12 cellular contexts compared by ENCODE assay signal in genomic region chr4:89069481-89069880, GRCh38. TPM values are rescaled to one million over a fixed set of nuclear protein-coding genes. Genes with fewer than 3 reads are reported as not detected.
DNase-seq lines count a peak whose midpoint lies in the region; ATAC-seq and TF ChIP-seq lines count a peak whose summit lies in the region.
"Had no signal": no experiment of that assay in that cellular context is flagged by ENCODE, and none has a peak within 500 bp of the region (broad histone marks: within the 10 kb centered on the region; RNA-seq: fewer than 3 reads in every experiment).

No MANE protein-coding gene starts in this region.

- peaks cover 0 to 6% (median 0%) of the 10 kb centered on the region in 45 donors for H3K27me3 ChIP-seq in dorsolateral prefrontal cortex
- H3K27me3 ChIP-seq: cardiac muscle cell, esophagus squamous epithelium had no signal

- no peak overlapping the region for H3K4me3 ChIP-seq in dorsolateral prefrontal cortex
- H3K4me3 ChIP-seq: cardiac muscle cell, esophagus squamous epithelium had no signal

- TF ChIP-seq CTCF in dorsolateral prefrontal cortex (IDR thresholded peaks at IDR 0.05 in 54 of 56, conservative IDR thresholded peaks at IDR 0.05 in 2 of 56; ENCODE audit: low read depth in 1 of 56, partially characterized antibody in 56 of 56): no peak

- ATAC-seq in GM18499 (IDR thresholded peaks at IDR 0.05; ENCODE audit: insufficient read depth, unreplicated experiment) (peak; percentile 87), GM19438 (IDR thresholded peaks at IDR 0.05; ENCODE audit: low read depth, unreplicated experiment) (peak; percentile 85), HG02870 (IDR thresholded peaks at IDR 0.05; ENCODE audit: unreplicated experiment) (peak; percentile 75), HG03571 (IDR thresholded peaks at IDR 0.05; ENCODE audit: unreplicated experiment) (peak; percentile 89)
- ATAC-seq: naive thymus-derived CD8-positive, alpha-beta T cell had no signal

- DNase-seq in kidney tubule cell (ENCODE audit: low spot score): no peak
- DNase-seq in 8988T: no peak
- DNase-seq in NCI-H2107 treated with DMSO at 0.1 percent for 48 hours (lab: John Stamatoyannopoulos, UW; ENCODE audit: unreplicated experiment): no peak
- DNase-seq in dorsolateral prefrontal cortex: no peak
- DNase-seq: esophagus squamous epithelium; naive thymus-derived CD8-positive, alpha-beta T cell had no signal

- no peak overlapping the region for H3K27ac ChIP-seq in dorsolateral prefrontal cortex
- H3K27ac ChIP-seq: cardiac muscle cell, esophagus squamous epithelium had no signal

- intact Hi-C loops in dorsolateral prefrontal cortex (cut with DNase I): no loop called here

RNA-seq across cellular contexts. Expression of gene FAM13A, which starts 12.5 kb away (rescaled TPM):
- total RNA-seq in dorsolateral prefrontal cortex: 100 to 1,000 TPM in 37 of 120 experiments, 10 to 100 TPM in 83; 31.6 to 142 (median 89.9) TPM
- total RNA-seq: OCI-LY7 had no signal

RNA-seq across cellular contexts. Expression of gene TIGD2, which starts 41.9 kb away (rescaled TPM):
- total RNA-seq in dorsolateral prefrontal cortex: 1 to 10 TPM; 2.4 to 7.4 (median 4.9) TPM
